19 cellular contexts compared by ENCODE assay signal in genomic region chr7:26390016-26390415, GRCh38.
DNase-seq lines count a peak whose midpoint lies in the region; ATAC-seq, FAIRE-seq and TF ChIP-seq lines count a peak whose summit lies in the region.
"Had no signal": no experiment of that assay in that cellular context is flagged by ENCODE, and none has a peak within 500 bp of the region (broad histone marks: within the 10 kb centered on the region; RNA-seq: fewer than 3 reads in every experiment).

No MANE protein-coding gene starts in this region.

- no peak overlapping the region for H3K27ac ChIP-seq in small intestine (ENCODE audit: low read depth in 1 of 2, low read length in 1 of 2)
- H3K27ac ChIP-seq: HL-60 had no signal

- FAIRE-seq in RCC 7860 (lab: Jason Lieb, UNC): peak; percentile 54
- no peak for FAIRE-seq in small intestine (lab: Jason Lieb, UNC)
- FAIRE-seq: D721Med, GM12891, H1 had no signal

- H3K4me3 ChIP-seq in small intestine (ENCODE audit: low read depth in 1 of 2, low read length in 2 of 2): no peak overlapping the region
- H3K4me3 ChIP-seq: HAP-1 had no signal

- WGBS in small intestine, 3 donors: 70 to 83% (median 82%) methylated on average over 2 of the region's 2 CpGs

- no peaks in the 10 kb centered on the region for H3K9me3 ChIP-seq in small intestine (ENCODE audit: control insufficient read depth, low read depth)
- H3K9me3 ChIP-seq: HAP-1 had no signal

- TF ChIP-seq CTCF in omental fat pad (IDR thresholded peaks at IDR 0.05): no peak

- peaks cover 0 to 1% of the 10 kb centered on the region in 2 donors for H3K27me3 ChIP-seq in small intestine (ENCODE audit: control insufficient read depth in 2 of 2, insufficient read depth in 2 of 2, low read length in 2 of 2)

- no peaks in the 10 kb centered on the region for H3K4me1 ChIP-seq in small intestine (ENCODE audit: control insufficient read depth in 2 of 2, insufficient read depth in 1 of 2, low read depth in 1 of 2, low read length in 1 of 2)
- H3K4me1 ChIP-seq: HAP-1 had no signal

- DNase-seq in NCI-H146 (lab: John Stamatoyannopoulos, UW) (peak; percentile 62), NCI-H146 treated with DMSO at 0.1 percent for 48 hours (lab: John Stamatoyannopoulos, UW; ENCODE audit: unreplicated experiment) (no peak), LoVo (ENCODE audit: low spot score) (peak; percentile 33), RCC 7860 (ENCODE audit: low spot score) (peak; percentile 29), retina (peak; percentile 70), small intestine (no peak), omental fat pad (ENCODE audit: low spot score) (no peak)
- DNase-seq: ACHN; C1 segment of cervical spinal cord; CD4-positive, alpha-beta memory T cell; COR-L47; DMS79; EL had no signal

- no peak for ATAC-seq in GM18907 (IDR thresholded peaks at IDR 0.05; ENCODE audit: unreplicated experiment)
- no peak for ATAC-seq in omental fat pad (ENCODE audit: low FRiP score)

- H3K36me3 ChIP-seq in small intestine (ENCODE audit: control insufficient read depth in 2 of 2, insufficient read depth in 2 of 2, low read length in 2 of 2): no peaks in the 10 kb centered on the region
- H3K36me3 ChIP-seq: HAP-1 had no signal

Comparison
In these comparisons a context has a peak if more than half of its experiments do, and no peak if none do; other contexts are left out.
1. DNase-seq: peak in NCI-H146 (single experiment), LoVo (single experiment), RCC 7860 (single experiment) and retina (single experiment); none in NCI-H146 treated with DMSO at 0.1 percent for 48 hours (single experiment), small intestine (single experiment) and omental fat pad (single experiment).